ENCODE assay signal across 1 cellular context in genomic region chr1:218346391-218347204, GRCh38.
TF ChIP-seq lines count a peak whose summit lies in the region.

No MANE protein-coding gene starts in this region.

TF ChIP-seq in liver, 16 proteins besides CTCF, POLR2A, EP300 and RAD21 (continued from another document):
- TF ChIP-seq, protein P1, sequence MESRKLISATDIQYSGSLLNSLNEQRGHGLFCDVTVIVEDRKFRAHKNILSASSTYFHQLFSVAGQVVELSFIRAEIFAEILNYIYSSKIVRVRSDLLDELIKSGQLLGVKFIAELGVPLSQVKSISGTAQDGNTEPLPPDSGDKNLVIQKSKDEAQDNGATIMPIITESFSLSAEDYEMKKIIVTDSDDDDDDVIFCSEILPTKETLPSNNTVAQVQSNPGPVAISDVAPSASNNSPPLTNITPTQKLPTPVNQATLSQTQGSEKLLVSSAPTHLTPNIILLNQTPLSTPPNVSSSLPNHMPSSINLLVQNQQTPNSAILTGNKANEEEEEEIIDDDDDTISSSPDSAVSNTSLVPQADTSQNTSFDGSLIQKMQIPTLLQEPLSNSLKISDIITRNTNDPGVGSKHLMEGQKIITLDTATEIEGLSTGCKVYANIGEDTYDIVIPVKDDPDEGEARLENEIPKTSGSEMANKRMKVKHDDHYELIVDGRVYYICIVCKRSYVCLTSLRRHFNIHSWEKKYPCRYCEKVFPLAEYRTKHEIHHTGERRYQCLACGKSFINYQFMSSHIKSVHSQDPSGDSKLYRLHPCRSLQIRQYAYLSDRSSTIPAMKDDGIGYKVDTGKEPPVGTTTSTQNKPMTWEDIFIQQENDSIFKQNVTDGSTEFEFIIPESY (IDR thresholded peaks at IDR 0.05) = no peak
